Comparison of ENCODE assay signal across 12 cellular contexts in the genomic region with DNA sequence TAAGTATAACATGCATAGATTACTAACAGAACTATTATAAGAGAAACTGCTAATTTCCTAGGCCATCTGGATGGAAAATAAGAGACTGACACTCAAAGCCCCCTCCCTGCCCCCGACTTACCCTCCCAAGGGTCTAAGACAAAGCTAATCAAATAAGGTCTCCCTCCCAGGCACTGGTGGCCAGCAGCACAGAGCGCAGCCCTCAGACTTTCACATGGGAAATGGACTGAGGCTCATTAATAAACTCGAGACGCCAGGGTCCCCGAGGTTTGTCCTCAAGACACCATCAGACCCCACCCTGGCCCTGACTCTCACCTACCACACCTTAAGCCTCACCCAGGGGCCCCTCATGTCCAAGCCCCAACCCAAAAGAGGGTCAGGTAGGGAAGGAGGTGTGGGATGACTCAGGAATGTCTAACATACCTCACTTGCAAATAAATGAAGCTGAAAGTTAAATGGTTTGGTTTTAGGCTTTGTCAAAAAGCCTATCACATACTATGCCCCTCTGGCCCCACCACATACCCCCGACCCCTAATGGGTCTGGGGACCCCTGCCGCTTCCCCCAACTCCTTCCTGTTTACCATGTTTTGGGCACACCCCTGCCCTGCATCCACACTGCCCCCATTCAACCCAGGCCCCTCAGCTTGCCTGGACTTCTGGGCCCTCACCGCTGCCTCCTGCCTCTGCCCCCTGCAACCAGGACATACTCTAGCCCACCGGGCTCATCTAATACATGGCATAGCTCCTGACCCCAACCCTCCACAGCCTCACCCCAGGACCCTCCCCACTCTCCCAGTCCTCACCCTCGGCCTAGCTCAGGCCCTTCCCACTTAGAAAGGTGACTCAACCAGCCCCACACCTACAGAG. TPM values are rescaled to one million over a fixed set of nuclear protein-coding genes. Genes with fewer than 3 reads are reported as not detected.
DNase-seq lines count a peak whose midpoint lies in the region; ATAC-seq and TF ChIP-seq lines count a peak whose summit lies in the region.
"Had no signal": no experiment of that assay in that cellular context is flagged by ENCODE, and none has a peak within 500 bp of the region (broad histone marks: within the 10 kb centered on the region; RNA-seq: fewer than 3 reads in every experiment).

No MANE protein-coding gene starts in this region.

- H3K9ac ChIP-seq in mucosa of rectum (ENCODE audit: low read depth in 1 of 2, low read length in 2 of 2), result no peak overlapping the region

- POLR2A ChIA-PET in activated naive CD8-positive, alpha-beta T cell treated with anti-CD3 and anti-CD28 coated beads, Interleukin-2, amount 10 ng/mL, durations not matched to agents 7 days and 5 days (lab: Charles Lee), result interaction anchor here (0.9 to 1.5 kb wide), 4 partner anchors 10 to 72 kb away, joined by 3 to 5 read pairs (median 4); no protein-coding TSS in a partner anchor
- POLR2A ChIA-PET in A673 (lab: Charles Lee; ENCODE audit: low non-redundant PET), result no interaction called here

- no peak for ATAC-seq in stimulated activated naive CD8-positive, alpha-beta T cell treated with anti-CD3 and anti-CD28 coated beads, Interleukin-15, Interleukin-2, amounts not matched to agents 100 U/mL and 50 U/mL, for 24 hours
- no peak for ATAC-seq in activated naive CD8-positive, alpha-beta T cell treated with anti-CD3 and anti-CD28 coated beads, Interleukin-2, amount 10 ng/mL, durations not matched to agents 7 days and 5 days (ENCODE audit: low read depth)
- no peak for ATAC-seq in GM19397 (IDR thresholded peaks at IDR 0.05; ENCODE audit: unreplicated experiment)

- H3K4me1 ChIP-seq in mucosa of rectum (ENCODE audit: control insufficient read depth in 2 of 2, insufficient read depth in 2 of 2, low read length in 2 of 2) (peaks cover 30 to 49% of the 10 kb centered on the region in 2 donors), A673 (ENCODE audit: insufficient read depth, low read length, poor library complexity, severe bottlenecking) (peaks cover 14% of the 10 kb centered on the region)
- H3K4me1 ChIP-seq: breast epithelium had no signal

- H3K4me1 Mint-ChIP-seq in stimulated activated naive CD8-positive, alpha-beta T cell treated with anti-CD3 and anti-CD28 coated beads, Interleukin-15, Interleukin-2, amounts not matched to agents 100 ng/mL and 50 ng/mL, for 24 hours (ENCODE audit: low read depth), result peaks cover 89% of the 10 kb centered on the region
- peaks cover 66% of the 10 kb centered on the region for H3K4me1 Mint-ChIP-seq in activated naive CD8-positive, alpha-beta T cell treated with anti-CD3 and anti-CD28 coated beads, Interleukin-2, amount 10 ng/mL, durations not matched to agents 7 days and 5 days

- H3K9me3 ChIP-seq in mucosa of rectum (ENCODE audit: control insufficient read depth in 2 of 2, low read length in 2 of 2), result no peaks in the 10 kb centered on the region
- no peaks in the 10 kb centered on the region for H3K9me3 ChIP-seq in A673 (ENCODE audit: low read depth, low read length, poor library complexity, severe bottlenecking)
- H3K9me3 ChIP-seq: breast epithelium had no signal

- H3K27ac Mint-ChIP-seq in stimulated activated naive CD8-positive, alpha-beta T cell treated with anti-CD3 and anti-CD28 coated beads, Interleukin-15, Interleukin-2, amounts not matched to agents 100 ng/mL and 50 ng/mL, for 24 hours, result peak overlapping the region; percentile 82
- H3K27ac Mint-ChIP-seq in activated naive CD8-positive, alpha-beta T cell treated with anti-CD3 and anti-CD28 coated beads, Interleukin-2, amount 10 ng/mL, durations not matched to agents 7 days and 5 days, result peak overlapping the region; percentile 77

- TF ChIP-seq CTCF in A673 (conservative IDR thresholded peaks at IDR 0.05; ENCODE audit: low read depth, low read length), result no peak

- peak overlapping the region; percentile 35 for H3K4me3 Mint-ChIP-seq in stimulated activated naive CD8-positive, alpha-beta T cell treated with anti-CD3 and anti-CD28 coated beads, Interleukin-15, Interleukin-2, amounts not matched to agents 100 ng/mL and 50 ng/mL, for 24 hours
- H3K4me3 Mint-ChIP-seq in activated naive CD8-positive, alpha-beta T cell treated with anti-CD3 and anti-CD28 coated beads, Interleukin-2, amount 10 ng/mL, durations not matched to agents 7 days and 5 days, result peak overlapping the region; percentile 21

- DNase-seq in stimulated activated naive CD8-positive, alpha-beta T cell treated with anti-CD3 and anti-CD28 coated beads, Interleukin-15, Interleukin-2, amounts not matched to agents 100 U/mL and 50 U/mL, for 24 hours, result no peak
- no peak for DNase-seq in activated naive CD8-positive, alpha-beta T cell treated with anti-CD3 and anti-CD28 coated beads, Interleukin-2, amount 10 ng/mL, durations not matched to agents 7 days and 5 days
- DNase-seq in NCI-H82 (lab: John Stamatoyannopoulos, UW) (no peak), SW 1271 (lab: John Stamatoyannopoulos, UW) (no peak), A673 (ENCODE audit: low spot score) (no peak)
- DNase-seq: activated CD4-positive, alpha-beta T cell treated with anti-CD3 and anti-CD28 coated beads, Interleukin-2, amount 50 U/mL, for 1 hour; NCI-H1092 treated with DMSO at 0.1 percent for 48 hours; RPMI8226 had no signal

- no peaks in the 10 kb centered on the region for H3K27me3 ChIP-seq in mucosa of rectum (ENCODE audit: control insufficient read depth in 2 of 2, insufficient read depth in 2 of 2, low read length in 2 of 2)
- no peaks in the 10 kb centered on the region for H3K27me3 ChIP-seq in A673 (replicated peaks; ENCODE audit: insufficient read depth, low read depth, low read length, poor library complexity)
- H3K27me3 ChIP-seq: breast epithelium had no signal

- CTCF ChIA-PET in A673 (lab: Charles Lee), result no interaction called here

- BruUV-seq in A673 (replicated peaks; lab: Mats Ljungman, UMichigan), result no TSS peak

- H3K27ac ChIP-seq in mucosa of rectum (ENCODE audit: low read depth in 2 of 2, low read length in 2 of 2), result peak overlapping the region; percentile 39 to 61
- H3K27ac ChIP-seq in A673 (ENCODE audit: low read depth, low read length, poor library complexity, severe bottlenecking), result no peak overlapping the region

- H3K36me3 Mint-ChIP-seq in stimulated activated naive CD8-positive, alpha-beta T cell treated with anti-CD3 and anti-CD28 coated beads, Interleukin-15, Interleukin-2, amounts not matched to agents 100 ng/mL and 50 ng/mL, for 24 hours (ENCODE audit: low read depth), result no peaks in the 10 kb centered on the region
- peaks cover 1% of the 10 kb centered on the region for H3K36me3 Mint-ChIP-seq in activated naive CD8-positive, alpha-beta T cell treated with anti-CD3 and anti-CD28 coated beads, Interleukin-2, amount 10 ng/mL, durations not matched to agents 7 days and 5 days

- intact Hi-C loops in A673 (cut with micrococcal nuclease; ENCODE audit: unreplicated experiment), result no loop called here

- H3K4me3 ChIP-seq in mucosa of rectum (ENCODE audit: low read length in 2 of 2) (no peak overlapping the region), A673 (ENCODE audit: low read depth, low read length, poor library complexity, severe bottlenecking) (no peak overlapping the region)
- H3K4me3 ChIP-seq: breast epithelium had no signal

- no peaks in the 10 kb centered on the region for H3K36me3 ChIP-seq in mucosa of rectum (ENCODE audit: control insufficient read depth in 2 of 2, insufficient read depth in 2 of 2, low read length in 2 of 2)
- no peaks in the 10 kb centered on the region for H3K36me3 ChIP-seq in A673 (ENCODE audit: insufficient read depth, low read length, poor library complexity, severe bottlenecking)
- H3K36me3 ChIP-seq: breast epithelium had no signal

- H3K9me3 Mint-ChIP-seq in stimulated activated naive CD8-positive, alpha-beta T cell treated with anti-CD3 and anti-CD28 coated beads, Interleukin-15, Interleukin-2, amounts not matched to agents 100 ng/mL and 50 ng/mL, for 24 hours, result no peaks in the 10 kb centered on the region
- H3K9me3 Mint-ChIP-seq in activated naive CD8-positive, alpha-beta T cell treated with anti-CD3 and anti-CD28 coated beads, Interleukin-2, amount 10 ng/mL, durations not matched to agents 7 days and 5 days, result no peaks in the 10 kb centered on the region

- no peaks in the 10 kb centered on the region for H3K27me3 Mint-ChIP-seq in stimulated activated naive CD8-positive, alpha-beta T cell treated with anti-CD3 and anti-CD28 coated beads, Interleukin-15, Interleukin-2, amounts not matched to agents 100 ng/mL and 50 ng/mL, for 24 hours
- H3K27me3 Mint-ChIP-seq in activated naive CD8-positive, alpha-beta T cell treated with anti-CD3 and anti-CD28 coated beads, Interleukin-2, amount 10 ng/mL, durations not matched to agents 7 days and 5 days, result no peaks in the 10 kb centered on the region

RNA-seq across cellular contexts. Expression of a gene that starts 11.4 kb away (rescaled TPM):
- total RNA-seq in activated naive CD8-positive, alpha-beta T cell treated with anti-CD3 and anti-CD28 coated beads, Interleukin-2, amount 10 ng/mL, durations not matched to agents 7 days and 5 days, result 100 to 1,000 TPM; 129 to 134 TPM
- total RNA-seq in A673 (2021), result 66.1 and 68.4 TPM in 2 replicates

RNA-seq across cellular contexts. Expression of a gene that starts 53.1 kb away (rescaled TPM):
- 1 to 10 TPM; 7.8 to 8.0 TPM for total RNA-seq in activated naive CD8-positive, alpha-beta T cell treated with anti-CD3 and anti-CD28 coated beads, Interleukin-2, amount 10 ng/mL, durations not matched to agents 7 days and 5 days
- 16.9 and 18.3 TPM in 2 replicates for total RNA-seq in A673 (2021)
